Comparison of ENCODE assay signal across 9 cellular contexts in the genomic region with DNA sequence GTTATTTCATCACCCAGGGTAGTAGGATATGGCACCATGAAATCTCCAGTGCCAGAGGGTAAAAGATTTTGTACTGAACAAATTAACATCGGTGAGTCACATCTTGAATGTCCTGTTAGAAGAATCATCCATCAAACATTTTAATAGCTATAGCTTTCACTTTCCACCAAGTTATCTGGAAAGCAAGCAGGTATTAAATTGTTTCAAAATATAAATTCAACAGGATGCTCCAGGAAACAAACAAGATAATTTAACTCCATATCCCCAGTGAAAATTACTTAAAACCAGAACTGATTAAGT. TPM values are rescaled to one million over a fixed set of nuclear protein-coding genes. Genes with fewer than 3 reads are reported as not detected.
DNase-seq lines count a peak whose midpoint lies in the region; ATAC-seq and TF ChIP-seq lines count a peak whose summit lies in the region.
"Had no signal": no experiment of that assay in that cellular context is flagged by ENCODE, and none has a peak within 500 bp of the region (broad histone marks: within the 10 kb centered on the region; RNA-seq: fewer than 3 reads in every experiment).

No MANE protein-coding gene starts in this region.

- peak overlapping the region; percentile 78 to 96 for H3K27ac ChIP-seq in SK-N-SH (ENCODE audit: low read depth in 2 of 2, low read length in 1 of 2)
- H3K27ac ChIP-seq in subcutaneous abdominal adipose tissue (ENCODE audit: low read depth, low read length) = peak overlapping the region; percentile 14

- peak; percentile 18; the same call in 1 of the 2 replicates for TF ChIP-seq RAD21 in SK-N-SH (IDR thresholded peaks at IDR 0.05; ENCODE audit: low read length)

- H3K27me3 ChIP-seq in SK-N-SH (ENCODE audit: insufficient read depth) = no peaks in the 10 kb centered on the region
- H3K27me3 ChIP-seq in subcutaneous abdominal adipose tissue (ENCODE audit: control insufficient read depth in 5 of 5, insufficient read depth in 4 of 5, low read length in 5 of 5) = no peaks in the 10 kb centered on the region

- POLR2A ChIA-PET in activated CD4-positive, alpha-beta memory T cell treated with anti-CD3 and anti-CD28 coated beads, Interleukin-2, amount 10 ng/mL, durations not matched to agents 7 days and 5 days (lab: Charles Lee) = interaction anchor here (0.9 to 2.8 kb wide), 7 partner anchors 10 to 136 kb away, joined by 4 to 40 read pairs (median 6); a partner anchor contains a TSS
- POLR2A ChIA-PET in activated CD4-positive, alpha-beta memory T cell treated with anti-CD3 and anti-CD28 coated beads for 36 hours (lab: Charles Lee) = interaction anchor here (1.2 kb wide), 1 partner anchor 136 kb away, joined by 6 read pairs; a partner anchor contains a TSS
- POLR2A ChIA-PET in SK-N-SH (lab: Yijun Ruan, JAX) = interaction anchor here (1.0 to 1.5 kb wide), 2 partner anchors 21 to 81 kb away, joined by 4 to 5 read pairs; no protein-coding TSS in a partner anchor

- CTCF ChIA-PET in activated CD4-positive, alpha-beta memory T cell treated with anti-CD3 and anti-CD28 coated beads, Interleukin-2, amount 10 ng/mL, durations not matched to agents 7 days and 5 days (lab: Charles Lee) = interaction anchor here (0.6 to 1.6 kb wide), 10 partner anchors 9 to 130 kb away, joined by 3 to 18 read pairs (median 6); a partner anchor contains a TSS
- CTCF ChIA-PET in activated CD4-positive, alpha-beta memory T cell treated with anti-CD3 and anti-CD28 coated beads for 36 hours (lab: Charles Lee) = interaction anchor here (0.6 to 2.7 kb wide), 10 partner anchors 10 to 134 kb away, joined by 3 to 21 read pairs (median 6); a partner anchor contains a TSS
- CTCF ChIA-PET in SK-N-SH (lab: Yijun Ruan, JAX) = interaction anchor here (1.1 to 3.6 kb wide), 23 partner anchors 8 to 187 kb away, joined by 3 to 29 read pairs (median 6); a partner anchor contains a TSS

- TF ChIP-seq CTCF in SK-N-SH (IDR thresholded peaks at IDR 0.05) (no peak), foreskin fibroblast (IDR thresholded peaks at IDR 0.05; ENCODE audit: low read depth, low read length) (no peak)

- H3K9me3 ChIP-seq in SK-N-SH (no peaks in the 10 kb centered on the region), subcutaneous abdominal adipose tissue (ENCODE audit: control insufficient read depth in 5 of 5, low read length in 5 of 5) (no peaks in the 10 kb centered on the region)

- H4K20me1 ChIP-seq in SK-N-SH (ENCODE audit: insufficient read depth) = peaks cover 53% of the 10 kb centered on the region

- H3K36me3 Mint-ChIP-seq in activated CD4-positive, alpha-beta memory T cell treated with anti-CD3 and anti-CD28 coated beads, Interleukin-2, amount 10 ng/mL, durations not matched to agents 7 days and 5 days (ENCODE audit: low read depth) = peaks cover 55% of the 10 kb centered on the region
- H3K36me3 Mint-ChIP-seq in activated CD4-positive, alpha-beta memory T cell treated with anti-CD3 and anti-CD28 coated beads for 36 hours = peaks cover 12% of the 10 kb centered on the region

- H3K4me1 ChIP-seq in SK-N-SH (ENCODE audit: control insufficient read depth in 1 of 2, insufficient read depth in 2 of 2, low read depth in 1 of 2, low read length in 1 of 2) = peaks cover 20 to 55% of the 10 kb centered on the region in 2 experiments
- peaks cover 2 to 63% (median 57%) of the 10 kb centered on the region in 5 donors for H3K4me1 ChIP-seq in subcutaneous abdominal adipose tissue (ENCODE audit: control insufficient read depth in 5 of 5, insufficient read depth in 5 of 5, low read length in 5 of 5)

- H3K4me3 ChIP-seq in SK-N-SH (ENCODE audit: low read depth in 2 of 2, low read length in 1 of 2) (peak overlapping the region; percentile 78 to 98), foreskin fibroblast (ENCODE audit: low read depth in 1 of 2, low read length in 2 of 2) (peak overlapping the region; percentile 76 to 77), subcutaneous abdominal adipose tissue (ENCODE audit: low read depth in 1 of 5, low read length in 5 of 5) (no peak overlapping the region)

- 0% methylated on average over 1 of the region's 1 CpG for WGBS in SK-N-SH (ENCODE audit: low lambda C conversion rate)

- H3K27me3 Mint-ChIP-seq in activated CD4-positive, alpha-beta memory T cell treated with anti-CD3 and anti-CD28 coated beads, Interleukin-2, amount 10 ng/mL, durations not matched to agents 7 days and 5 days = no peaks in the 10 kb centered on the region
- H3K27me3 Mint-ChIP-seq in activated CD4-positive, alpha-beta memory T cell treated with anti-CD3 and anti-CD28 coated beads for 36 hours = no peaks in the 10 kb centered on the region

- H3K79me2 ChIP-seq in SK-N-SH (ENCODE audit: insufficient read depth) = peaks cover 71% of the 10 kb centered on the region

- no peaks in the 10 kb centered on the region for H3K9me3 Mint-ChIP-seq in activated CD4-positive, alpha-beta memory T cell treated with anti-CD3 and anti-CD28 coated beads, Interleukin-2, amount 10 ng/mL, durations not matched to agents 7 days and 5 days
- H3K9me3 Mint-ChIP-seq in activated CD4-positive, alpha-beta memory T cell treated with anti-CD3 and anti-CD28 coated beads for 36 hours = no peaks in the 10 kb centered on the region

- peak; percentile 30 to 58; a peak in 2 of 4 replicates for TF ChIP-seq EP300 in SK-N-SH (IDR thresholded peaks at IDR 0.05; ENCODE audit: borderline replicate concordance in 1 of 2, low read depth in 1 of 2, low read length in 1 of 2)

- H3K36me3 ChIP-seq in SK-N-SH (replicated peaks in 1 of 2; ENCODE audit: control insufficient read depth in 1 of 2, insufficient read depth in 2 of 2, low read length in 1 of 2) (peaks cover 35 to 54% of the 10 kb centered on the region in 2 experiments), subcutaneous abdominal adipose tissue (ENCODE audit: control insufficient read depth in 5 of 5, insufficient read depth in 5 of 5, low read length in 5 of 5) (peaks cover 10 to 17% (median 13%) of the 10 kb centered on the region in 5 donors)

- H3F3A ChIP-seq in SK-N-SH (replicated peaks; ENCODE audit: insufficient read depth) = peaks cover 53% of the 10 kb centered on the region

- no peak overlapping the region for H2AFZ ChIP-seq in SK-N-SH (ENCODE audit: low read depth)

- H3K4me1 Mint-ChIP-seq in activated CD4-positive, alpha-beta memory T cell treated with anti-CD3 and anti-CD28 coated beads, Interleukin-2, amount 10 ng/mL, durations not matched to agents 7 days and 5 days = peaks cover 70% of the 10 kb centered on the region
- peaks cover 64% of the 10 kb centered on the region for H3K4me1 Mint-ChIP-seq in activated CD4-positive, alpha-beta memory T cell treated with anti-CD3 and anti-CD28 coated beads for 36 hours (ENCODE audit: low read depth)

- no peak for ATAC-seq in GM19455 (IDR thresholded peaks at IDR 0.05; ENCODE audit: unreplicated experiment)

- DNase-seq in activated CD4-positive, alpha-beta memory T cell treated with anti-CD3 and anti-CD28 coated beads, Interleukin-2, amount 10 ng/mL, durations not matched to agents 7 days and 5 days = no peak
- no peak for DNase-seq in activated CD4-positive, alpha-beta memory T cell treated with anti-CD3 and anti-CD28 coated beads for 36 hours
- DNase-seq in SK-N-SH (peak; percentile 48), foreskin fibroblast (peak; percentile 56 to 82), nucleus accumbens (lab: John Stamatoyannopoulos, UW) (no peak), globus pallidus (ENCODE audit: low spot score) (no peak)
- DNase-seq: COR-L47 had no signal

- intact Hi-C loops in activated CD4-positive, alpha-beta memory T cell treated with anti-CD3 and anti-CD28 coated beads for 36 hours (cut with micrococcal nuclease) = loop anchor here (5.0 kb wide), 1 partner anchor 97 kb away; a partner anchor contains a TSS

- H3K9me2 ChIP-seq in SK-N-SH = no peaks in the 10 kb centered on the region

- no peak overlapping the region for H3K4me3 Mint-ChIP-seq in activated CD4-positive, alpha-beta memory T cell treated with anti-CD3 and anti-CD28 coated beads, Interleukin-2, amount 10 ng/mL, durations not matched to agents 7 days and 5 days
- no peak overlapping the region for H3K4me3 Mint-ChIP-seq in activated CD4-positive, alpha-beta memory T cell treated with anti-CD3 and anti-CD28 coated beads for 36 hours

- H3K4me2 ChIP-seq in SK-N-SH = peak overlapping the region; percentile 91

- H3K27ac Mint-ChIP-seq in activated CD4-positive, alpha-beta memory T cell treated with anti-CD3 and anti-CD28 coated beads, Interleukin-2, amount 10 ng/mL, durations not matched to agents 7 days and 5 days = peak overlapping the region; percentile 7
- no peak overlapping the region for H3K27ac Mint-ChIP-seq in activated CD4-positive, alpha-beta memory T cell treated with anti-CD3 and anti-CD28 coated beads for 36 hours

- peak overlapping the region; percentile 98 for H3K9ac ChIP-seq in SK-N-SH
- H3K9ac ChIP-seq in subcutaneous abdominal adipose tissue (ENCODE audit: low read length in 5 of 5) = peak overlapping the region in 1 of 5 donors; percentile 21

TF ChIP-seq in SK-N-SH, 30 proteins besides CTCF, POLR2A, EP300 and RAD21 (continues in another document):
- TF ChIP-seq FOXM1 (IDR thresholded peaks at IDR 0.05; ENCODE audit: low read depth) (no peak), FOSL2 (IDR thresholded peaks at IDR 0.05; ENCODE audit: borderline replicate concordance, low read depth) (peak; percentile 89), MEF2A (IDR thresholded peaks at IDR 0.05; ENCODE audit: borderline replicate concordance, low read depth) (no peak)

RNA-seq across cellular contexts. Expression of a gene that starts 2.4 kb away (rescaled TPM):
- total RNA-seq in activated CD4-positive, alpha-beta memory T cell treated with anti-CD3 and anti-CD28 coated beads, Interleukin-2, amount 10 ng/mL, durations not matched to agents 7 days and 5 days = 10 to 100 TPM; 44.6 to 46.6 TPM
- total RNA-seq in activated CD4-positive, alpha-beta memory T cell treated with anti-CD3 and anti-CD28 coated beads for 36 hours = 10 to 100 TPM; 26.8 to 29.8 TPM
- polyA plus RNA-seq in SK-N-SH (2012; rRNA removed) = 35.1 and 43.0 TPM in 2 replicates
- 42.9 and 43.3 TPM in 2 replicates for polyA plus RNA-seq in SK-N-SH (2012; cell fraction: cytosol; rRNA removed)
- polyA plus RNA-seq in SK-N-SH (2012; cell fraction: nucleus; rRNA removed) = 27.8 and 49.4 TPM in 2 replicates

RNA-seq across cellular contexts. Expression of a gene that starts 21.4 kb away (rescaled TPM):
- total RNA-seq in activated CD4-positive, alpha-beta memory T cell treated with anti-CD3 and anti-CD28 coated beads, Interleukin-2, amount 10 ng/mL, durations not matched to agents 7 days and 5 days = 100 to 1,000 TPM; 298 to 304 TPM
- 100 to 1,000 TPM; 325 to 326 TPM for total RNA-seq in activated CD4-positive, alpha-beta memory T cell treated with anti-CD3 and anti-CD28 coated beads for 36 hours
- 248 and 291 TPM in 2 replicates for polyA plus RNA-seq in SK-N-SH (2012; rRNA removed)
- polyA plus RNA-seq in SK-N-SH (2012; cell fraction: cytosol; rRNA removed) = 162 and 163 TPM in 2 replicates
- 1,134 and 1,547 TPM in 2 replicates for polyA plus RNA-seq in SK-N-SH (2012; cell fraction: nucleus; rRNA removed)

RNA-seq across cellular contexts. Expression of a gene that starts 30.4 kb away (rescaled TPM):
- under 1 TPM in 1 of 2 experiments, not detected in 1; 0.25 TPM for total RNA-seq in activated CD4-positive, alpha-beta memory T cell treated with anti-CD3 and anti-CD28 coated beads, Interleukin-2, amount 10 ng/mL, durations not matched to agents 7 days and 5 days
- total RNA-seq in activated CD4-positive, alpha-beta memory T cell treated with anti-CD3 and anti-CD28 coated beads for 36 hours = under 1 TPM; 0.29 to 0.36 TPM
- polyA plus RNA-seq in SK-N-SH (2012; rRNA removed) = 50.3 and 58.9 TPM in 2 replicates
- polyA plus RNA-seq in SK-N-SH (2012; cell fraction: cytosol; rRNA removed) = 25.4 and 31.6 TPM in 2 replicates
- polyA plus RNA-seq in SK-N-SH (2012; cell fraction: nucleus; rRNA removed) = 207 and 306 TPM in 2 replicates

Comparison
In these comparisons a context has a peak if more than half of its experiments do, and no peak if none do; other contexts are left out.
1. DNase-seq: peak in SK-N-SH (single experiment) and foreskin fibroblast (2 of 2); none in activated CD4-positive, alpha-beta memory T cell treated with anti-CD3 and anti-CD28 coated beads, Interleukin-2, amount 10 ng/mL, durations not matched to agents 7 days and 5 days (single experiment), activated CD4-positive, alpha-beta memory T cell treated with anti-CD3 and anti-CD28 coated beads for 36 hours (single experiment), nucleus accumbens (0 of 56) and globus pallidus (single experiment).
2. H3K4me3 ChIP-seq: peak in SK-N-SH (2 of 2) and foreskin fibroblast (2 of 2); none in subcutaneous abdominal adipose tissue (0 of 5).